Comparison of ENCODE assay signal across 8 cellular contexts in genomic region chr11:118908931-118909618, GRCh38. TPM values are rescaled to one million over a fixed set of nuclear protein-coding genes. Genes with fewer than 3 reads are reported as not detected.
A peak's percentile ranks its signal among the peaks of the same experiment; 100 is the strongest.
DNase-seq lines count a peak whose midpoint lies in the region; TF ChIP-seq lines count a peak whose summit lies in the region.

No MANE protein-coding gene starts in this region.

- DNase-seq in Caki2 (ENCODE audit: low read depth) (peak; percentile 74), NCI-H1417 treated with DMSO at 0.1 percent for 48 hours (lab: John Stamatoyannopoulos, UW) (peak; percentile 81), astrocyte of the spinal cord (ENCODE audit: low read depth, low spot score) (peak; percentile 95), iPS DF 6.9 (ENCODE audit: low read depth, low spot score) (no peak), retinal pigment epithelial cell (ENCODE audit: low read depth) (peak; percentile 91), inferior parietal cortex (ENCODE audit: extremely low spot score) (no peak), GDM1 (lab: John Stamatoyannopoulos, UW) (no peak)
- DNase-seq in activated T-cell treated with anti-CD3 and anti-CD28 coated beads, Interleukin-2, amount 50 U/mL, for 1 hour, result no peak

- in situ Hi-C loops in Caki2 (cut with HindIII; ENCODE audit: low pct_unique_long_range_greater_than_20kb, low sequenced_read_pairs) (no loop called here), astrocyte of the spinal cord (cut with HindIII; ENCODE audit: low sequenced_read_pairs) (no loop called here)

- peaks cover 29% of the 10 kb centered on the region for H3K4me1 ChIP-seq in iPS DF 6.9 (ENCODE audit: control insufficient read depth, insufficient read depth, low read length)

- H3K27ac ChIP-seq in iPS DF 6.9 (ENCODE audit: low read length), result no peak overlapping the region

- H3K36me3 ChIP-seq in iPS DF 6.9 (ENCODE audit: control insufficient read depth, insufficient read depth, low read length), result peaks cover 2% of the 10 kb centered on the region; the same call in 1 of the 2 replicates

- H3K9me3 ChIP-seq in iPS DF 6.9 (ENCODE audit: control insufficient read depth, insufficient read depth, low read length), result no peaks in the 10 kb centered on the region

- no peak for TF ChIP-seq CTCF in astrocyte of the spinal cord (IDR thresholded peaks at IDR 0.05; ENCODE audit: low read depth, low read length)
- no peak for TF ChIP-seq CTCF in retinal pigment epithelial cell (conservative IDR thresholded peaks at IDR 0.05; ENCODE audit: low read depth, low read length)

- H3K27me3 ChIP-seq in iPS DF 6.9 (ENCODE audit: control insufficient read depth, insufficient read depth, low read length), result no peaks in the 10 kb centered on the region

- H3K4me3 ChIP-seq in astrocyte of the spinal cord (ENCODE audit: low read depth, low read length), result peak overlapping the region; percentile 32
- H3K4me3 ChIP-seq in iPS DF 6.9 (ENCODE audit: low read length), result peak overlapping the region; percentile 23; the same call in 1 of the 2 replicates
- H3K4me3 ChIP-seq in retinal pigment epithelial cell (ENCODE audit: low read length), result peak overlapping the region; percentile 37

- no CpG with 5 or more reads among the region's 17 CpGs for WGBS in iPS DF 6.9 (ENCODE audit: insufficient coverage, insufficient read length)

RNA-seq across cellular contexts. Expression of gene BCL9L, which starts 16.7 kb away (rescaled TPM):
- total RNA-seq in Caki2 (2014; rRNA removed; shearing (Covaris generic); ENCODE audit: low replicate concordance), result 3.4 and 3.9 TPM in 2 replicates

RNA-seq across cellular contexts. Expression of gene CXCR5, which starts 25.4 kb away (rescaled TPM):
- total RNA-seq in Caki2 (2014; rRNA removed; shearing (Covaris generic); ENCODE audit: low replicate concordance), result not detected in 2 replicates

RNA-seq across cellular contexts. Expression of gene UPK2, which starts 47.0 kb away (rescaled TPM):
- total RNA-seq in Caki2 (2014; rRNA removed; shearing (Covaris generic); ENCODE audit: low replicate concordance), result not detected in 2 replicates

Comparison
In these comparisons a context has a peak if more than half of its experiments do, and no peak if none do; other contexts are left out.
1. DNase-seq: peak in Caki2 (single experiment), NCI-H1417 treated with DMSO at 0.1 percent for 48 hours (single experiment), astrocyte of the spinal cord (single experiment) and retinal pigment epithelial cell (single experiment); none in iPS DF 6.9 (single experiment), inferior parietal cortex (single experiment), GDM1 (single experiment) and activated T-cell treated with anti-CD3 and anti-CD28 coated beads, Interleukin-2, amount 50 U/mL, for 1 hour (single experiment).
2. Peak in every context shown above with its lines, with median percentiles within 50 percentile points of each other: H3K4me3 ChIP-seq.